In the genomic region with DNA sequence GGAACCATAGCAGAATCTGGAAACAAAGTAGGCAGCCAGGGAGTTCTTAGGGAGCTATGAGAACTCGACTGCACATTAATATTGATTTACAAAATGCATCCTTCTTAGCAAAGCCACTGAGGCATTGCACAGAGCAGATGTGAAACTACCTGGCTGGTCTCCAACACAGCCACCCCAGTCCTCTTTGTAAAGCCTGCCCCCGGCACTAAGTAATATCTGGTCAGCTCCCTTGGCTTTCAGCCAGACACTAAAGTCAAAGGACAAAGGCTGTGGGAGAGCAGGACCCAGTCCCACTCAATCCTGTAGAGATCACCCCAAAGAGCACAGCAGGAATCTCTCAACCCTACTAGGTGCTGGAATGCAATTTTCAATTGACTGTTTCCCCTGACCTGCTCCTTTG, we compare ENCODE assay signal across 28 cellular contexts.
"Had no signal": no experiment of that assay in that cellular context is flagged by ENCODE, and none has a peak within 500 bp of the region (broad histone marks: within the 10 kb centered on the region; RNA-seq: fewer than 3 reads in every experiment).

No MANE protein-coding gene starts in this region.

- H3K27ac Mint-ChIP-seq: activated CD4-positive, alpha-beta T cell treated with anti-CD3 and anti-CD28 coated beads, Interleukin-2, amount 10 ng/mL, durations not matched to agents 7 days and 5 days; activated naive CD8-positive, alpha-beta T cell; dendritic cell treated with granulocyte-macrophage colony-stimulating factor and Interleukin-4, amounts not matched to agents 40 ng/mL and 50 ng/mL, for 4 days; mesothelial cell of epicardium; naive thymus-derived CD8-positive, alpha-beta T cell; type B pancreatic cell had no signal

- H3K36me3 ChIP-seq: ovary had no signal

- H3K4me2 ChIP-seq: hepatocyte had no signal

- H3K4me3 ChIP-seq: adrenal gland, ascending aorta, hepatocyte, left lung, ovary, psoas muscle, thoracic aorta, vagina had no signal

- H3K4me1 Mint-ChIP-seq: mesothelial cell of epicardium had no signal

- H3K27me3 Mint-ChIP-seq: activated CD4-positive, alpha-beta T cell treated with anti-CD3 and anti-CD28 coated beads, Interleukin-2, amount 10 ng/mL, durations not matched to agents 7 days and 5 days; activated naive CD8-positive, alpha-beta T cell; activated T-helper 17 cell treated with anti-CD3 and anti-CD28 coated beads, Interleukin-2, amount 50 U/mL, for 72 hours; dendritic cell treated with granulocyte-macrophage colony-stimulating factor and Interleukin-4, amounts not matched to agents 40 ng/mL and 50 ng/mL, for 4 days; naive thymus-derived CD8-positive, alpha-beta T cell; type B pancreatic cell had no signal

- H3K4me3 Mint-ChIP-seq: activated CD4-positive, alpha-beta T cell treated with anti-CD3 and anti-CD28 coated beads, Interleukin-2, amount 10 ng/mL, durations not matched to agents 7 days and 5 days; activated naive CD8-positive, alpha-beta T cell; activated T-helper 17 cell treated with anti-CD3 and anti-CD28 coated beads, Interleukin-2, amount 50 U/mL, for 72 hours; dendritic cell treated with granulocyte-macrophage colony-stimulating factor and Interleukin-4, amounts not matched to agents 40 ng/mL and 50 ng/mL, for 4 days; immature natural killer cell; mesothelial cell of epicardium; naive thymus-derived CD8-positive, alpha-beta T cell; type B pancreatic cell had no signal

- H3K4me1 ChIP-seq: adrenal gland, ascending aorta, left lung, psoas muscle, vagina had no signal

- H3K9me3 ChIP-seq: adrenal gland, ascending aorta, left lung, ovary, psoas muscle, thoracic aorta, vagina had no signal

- H3K9me3 Mint-ChIP-seq: activated CD4-positive, alpha-beta T cell treated with anti-CD3 and anti-CD28 coated beads, Interleukin-2, amount 10 ng/mL, durations not matched to agents 7 days and 5 days; activated T-helper 17 cell treated with anti-CD3 and anti-CD28 coated beads, Interleukin-2, amount 50 U/mL, for 72 hours; dendritic cell treated with granulocyte-macrophage colony-stimulating factor and Interleukin-4, amounts not matched to agents 40 ng/mL and 50 ng/mL, for 4 days; immature natural killer cell; mesothelial cell of epicardium; naive thymus-derived CD8-positive, alpha-beta T cell; type B pancreatic cell had no signal

- DNase-seq: activated CD4-positive, alpha-beta T cell treated with anti-CD3 and anti-CD28 coated beads, Interleukin-2, amount 10 ng/mL, durations not matched to agents 7 days and 5 days; activated CD4-positive, CD25-positive, alpha-beta regulatory T cell treated with anti-CD3 and anti-CD28 coated beads, Interleukin-2, amount 50 U/mL, for 72 hours; activated naive CD4-positive, alpha-beta T cell; activated T-cell treated with anti-CD3 and anti-CD28 coated beads, Interleukin-2, amount 50 U/mL, for 1 hour; adrenal gland; brain microvascular endothelial cell; caudate nucleus; effector CD8-positive, alpha-beta T cell; foreskin keratinocyte; immature natural killer cell; left lung; naive thymus-derived CD8-positive, alpha-beta T cell; ovary; psoas muscle; right cardiac atrium; stimulated activated CD4-positive, alpha-beta T cell treated with anti-CD3 and anti-CD28 coated beads, Interleukin-4, amount 100 ng/mL, for 24 hours; stimulated activated naive CD4-positive, alpha-beta T cell treated with Interleukin-2 at 50 U/mL for 16 hours; WERI-Rb-1 had no signal

- FAIRE-seq: TTC549 had no signal

- ATAC-seq: activated T-helper 17 cell treated with anti-CD3 and anti-CD28 coated beads, Interleukin-2, amount 50 U/mL, for 72 hours; foreskin keratinocyte; left lung; naive thymus-derived CD8-positive, alpha-beta T cell; psoas muscle; right cardiac atrium had no signal

- H3K27ac ChIP-seq: adrenal gland, ascending aorta, brain microvascular endothelial cell, foreskin keratinocyte, hepatocyte, left lung, ovary, psoas muscle, thoracic aorta, vagina, WERI-Rb-1 had no signal

- H2AFZ ChIP-seq: hepatocyte had no signal

- H3K27me3 ChIP-seq: adrenal gland, ascending aorta, brain microvascular endothelial cell, foreskin keratinocyte, hepatocyte, left lung, ovary, vagina had no signal

- H3K79me2 ChIP-seq: hepatocyte had no signal
